2 cellular contexts compared by ENCODE assay signal in the genomic region with DNA sequence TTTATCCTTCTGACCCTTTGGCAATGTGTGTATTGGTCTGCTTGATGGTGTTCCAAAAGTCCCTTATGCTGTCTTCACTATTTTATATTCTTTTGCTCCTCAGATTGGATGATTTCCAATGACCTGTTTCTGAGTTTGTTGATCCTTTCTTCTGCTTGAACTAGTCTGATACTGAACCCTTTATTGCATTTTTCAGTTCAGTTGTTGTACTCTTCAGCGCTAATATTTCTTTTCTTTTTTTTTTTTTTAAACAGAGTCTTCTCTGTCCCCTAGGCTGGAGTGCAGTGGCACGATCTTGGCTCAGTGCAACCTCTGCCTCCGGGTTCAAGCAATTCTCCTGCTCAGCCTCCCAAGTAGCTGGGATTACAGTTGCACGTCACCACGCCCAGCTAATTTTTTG.
TF ChIP-seq lines count a peak whose summit lies in the region.

No MANE protein-coding gene starts in this region.

TF ChIP-seq in HepG2, 621 proteins besides CTCF, POLR2A, EP300 and RAD21:
- TF ChIP-seq, protein P1, sequence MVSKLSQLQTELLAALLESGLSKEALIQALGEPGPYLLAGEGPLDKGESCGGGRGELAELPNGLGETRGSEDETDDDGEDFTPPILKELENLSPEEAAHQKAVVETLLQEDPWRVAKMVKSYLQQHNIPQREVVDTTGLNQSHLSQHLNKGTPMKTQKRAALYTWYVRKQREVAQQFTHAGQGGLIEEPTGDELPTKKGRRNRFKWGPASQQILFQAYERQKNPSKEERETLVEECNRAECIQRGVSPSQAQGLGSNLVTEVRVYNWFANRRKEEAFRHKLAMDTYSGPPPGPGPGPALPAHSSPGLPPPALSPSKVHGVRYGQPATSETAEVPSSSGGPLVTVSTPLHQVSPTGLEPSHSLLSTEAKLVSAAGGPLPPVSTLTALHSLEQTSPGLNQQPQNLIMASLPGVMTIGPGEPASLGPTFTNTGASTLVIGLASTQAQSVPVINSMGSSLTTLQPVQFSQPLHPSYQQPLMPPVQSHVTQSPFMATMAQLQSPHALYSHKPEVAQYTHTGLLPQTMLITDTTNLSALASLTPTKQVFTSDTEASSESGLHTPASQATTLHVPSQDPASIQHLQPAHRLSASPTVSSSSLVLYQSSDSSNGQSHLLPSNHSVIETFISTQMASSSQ (IDR thresholded peaks at IDR 0.05; ENCODE audit: low read depth), result no peak
- TF ChIP-seq, protein P1 (CRISPR knock-in tag; IDR thresholded peaks at IDR 0.05; ENCODE audit: borderline replicate concordance), result no peak
- peak; percentile 90 for TF ChIP-seq ZNF160 (CRISPR knock-in tag; IDR thresholded peaks at IDR 0.05)
- no peak for TF ChIP-seq AHDC1 (CRISPR knock-in tag; IDR thresholded peaks at IDR 0.05; ENCODE audit: borderline replicate concordance)
- TF ChIP-seq MIER2 (CRISPR knock-in tag; IDR thresholded peaks at IDR 0.05), result no peak
- TF ChIP-seq ZFP36 (IDR thresholded peaks at IDR 0.05; ENCODE audit: borderline replicate concordance, low read depth, low read length, partially characterized antibody), result no peak

TF ChIP-seq in A549, 52 proteins besides CTCF, POLR2A, EP300 and RAD21:
- TF ChIP-seq CHD4 (IDR thresholded peaks at IDR 0.05; ENCODE audit: borderline replicate concordance) (no peak), RCOR1 (IDR thresholded peaks at IDR 0.05; ENCODE audit: low read depth, low read length) (no peak), ELK1 (IDR thresholded peaks at IDR 0.05; ENCODE audit: low read depth, low read length) (no peak), HES2 (IDR thresholded peaks at IDR 0.05) (no peak), RARB (CRISPR knock-in tag; IDR thresholded peaks at IDR 0.05) (no peak), USF2 (IDR thresholded peaks at IDR 0.05) (no peak), FOXS1 (CRISPR knock-in tag; IDR thresholded peaks at IDR 0.05) (no peak), CBX2 (IDR thresholded peaks at IDR 0.05; ENCODE audit: borderline replicate concordance, low read depth) (no peak), FOSB (CRISPR knock-in tag; IDR thresholded peaks at IDR 0.05) (no peak), SREBF2 (IDR thresholded peaks at IDR 0.05) (no peak), TP53 (CRISPR knock-in tag; IDR thresholded peaks at IDR 0.05) (no peak), CEBPB (IDR thresholded peaks at IDR 0.05) (no peak), FOSL2 (IDR thresholded peaks at IDR 0.05) (no peak), FOSL2 (CRISPR knock-in tag; IDR thresholded peaks at IDR 0.05) (no peak), KDM5A (IDR thresholded peaks at IDR 0.05) (no peak), MYC (IDR thresholded peaks at IDR 0.05; ENCODE audit: borderline replicate concordance, low read length) (no peak), KDM1A (IDR thresholded peaks at IDR 0.05; ENCODE audit: low read depth) (no peak), BHLHE40 (IDR thresholded peaks at IDR 0.05; ENCODE audit: low read depth, low read length) (no peak), ESRRA (IDR thresholded peaks at IDR 0.05; ENCODE audit: borderline replicate concordance, low read length) (no peak)
